ENCODE assay signal across 22 cellular contexts in the genomic region with DNA sequence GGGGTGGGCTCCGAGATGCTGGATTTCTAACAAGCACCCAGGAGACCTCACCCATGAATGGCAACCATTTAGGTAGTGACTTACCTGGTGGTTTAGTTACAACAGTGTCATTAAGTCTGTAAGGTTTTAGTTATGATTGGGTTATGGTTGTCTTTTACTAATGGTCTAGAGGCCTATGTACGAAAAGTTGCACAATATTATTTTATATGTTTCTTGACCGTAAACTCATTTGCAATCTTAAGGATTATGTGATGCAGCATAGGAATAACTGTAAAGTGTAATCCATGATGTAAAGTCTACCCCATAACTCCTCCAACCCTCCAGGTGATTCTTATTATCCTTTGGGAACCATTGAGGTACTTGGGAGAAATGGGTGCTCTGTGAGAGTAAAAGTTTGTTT.
DNase-seq lines count a peak whose midpoint lies in the region; ATAC-seq, FAIRE-seq and TF ChIP-seq lines count a peak whose summit lies in the region.
"Had no signal": no experiment of that assay in that cellular context is flagged by ENCODE, and none has a peak within 500 bp of the region (broad histone marks: within the 10 kb centered on the region; RNA-seq: fewer than 3 reads in every experiment).

No MANE protein-coding gene starts in this region.

- H2AFZ ChIP-seq in astrocyte (ENCODE audit: low read depth, low read length) (no peak overlapping the region), keratinocyte (ENCODE audit: control insufficient read depth, low read length) (no peak overlapping the region)

- no peaks in the 10 kb centered on the region for H3K9me3 Mint-ChIP-seq in CD14-positive monocyte
- no peaks in the 10 kb centered on the region for H3K9me3 Mint-ChIP-seq in astrocyte (ENCODE audit: unreplicated experiment)
- peaks cover 10% of the 10 kb centered on the region for H3K9me3 Mint-ChIP-seq in MCF 10A (ENCODE audit: unreplicated experiment)
- H3K9me3 Mint-ChIP-seq: CD4-positive, alpha-beta memory T cell; HFFc6 had no signal

- no peaks in the 10 kb centered on the region for H3K79me2 ChIP-seq in astrocyte (ENCODE audit: insufficient read depth, low read length)
- H3K79me2 ChIP-seq in keratinocyte (ENCODE audit: control insufficient read depth, insufficient read depth, low read length): no peaks in the 10 kb centered on the region

- H3K27ac Mint-ChIP-seq in CD14-positive monocyte: peak overlapping the region in 4 of 7 donors; percentile 25 to 66 (median 46)
- H3K27ac Mint-ChIP-seq in astrocyte (ENCODE audit: unreplicated experiment): no peak overlapping the region
- H3K27ac Mint-ChIP-seq in MCF 10A (ENCODE audit: low read depth, unreplicated experiment): no peak overlapping the region
- H3K27ac Mint-ChIP-seq: CD4-positive, alpha-beta memory T cell; HFFc6 had no signal

- H3K27ac ChIP-seq in BLaER1: peak overlapping the region; percentile 82
- no peak overlapping the region for H3K27ac ChIP-seq in astrocyte (ENCODE audit: low read depth, low read length)
- H3K27ac ChIP-seq in keratinocyte (ENCODE audit: control insufficient read depth, insufficient read depth, low read length): no peak overlapping the region
- H3K27ac ChIP-seq: A549 had no signal

- CTCF ChIA-PET in MCF 10A (lab: Yijun Ruan, JAX): no interaction called here

- H3K4me1 Mint-ChIP-seq in CD14-positive monocyte: peaks cover 45% of the 10 kb centered on the region
- H3K4me1 Mint-ChIP-seq in astrocyte (ENCODE audit: low read depth, unreplicated experiment): no peaks in the 10 kb centered on the region
- H3K4me1 Mint-ChIP-seq in MCF 10A (ENCODE audit: insufficient read depth, unreplicated experiment): peaks cover 6% of the 10 kb centered on the region
- H3K4me1 Mint-ChIP-seq: CD4-positive, alpha-beta memory T cell had no signal

- H3K4me3 ChIP-seq in BLaER1: no peak overlapping the region; the same call in 1 of the 2 replicates
- no peak overlapping the region for H3K4me3 ChIP-seq in astrocyte (ENCODE audit: insufficient read depth, low read depth, low read length)
- no peak overlapping the region for H3K4me3 ChIP-seq in keratinocyte (ENCODE audit: control insufficient read depth in 2 of 3, extremely low read depth in 1 of 3, insufficient read depth in 2 of 3, low read depth in 1 of 3, low read length in 3 of 3)
- H3K4me3 ChIP-seq: A549, HAP-1 had no signal

- peaks cover 99% of the 10 kb centered on the region for H3K4me1 ChIP-seq in BLaER1
- no peaks in the 10 kb centered on the region for H3K4me1 ChIP-seq in astrocyte (ENCODE audit: insufficient read depth, low read length)
- peaks cover 10% of the 10 kb centered on the region for H3K4me1 ChIP-seq in keratinocyte (ENCODE audit: control insufficient read depth, extremely low read depth, insufficient read depth, low read length)
- H3K4me1 ChIP-seq: A549, HAP-1 had no signal

- H3K9ac ChIP-seq in BLaER1: peak overlapping the region; percentile 64; the same call in 1 of the 2 replicates
- H3K9ac ChIP-seq in astrocyte (ENCODE audit: low read length): no peak overlapping the region
- no peak overlapping the region for H3K9ac ChIP-seq in keratinocyte (ENCODE audit: control insufficient read depth, extremely low read depth, insufficient read depth, low read length)

- POLR2A ChIA-PET in MCF 10A (lab: Yijun Ruan, JAX): interaction anchor here (0.7 to 2.9 kb wide), 5 partner anchors 8 to 50 kb away, joined by 3 to 16 read pairs (median 4); no protein-coding TSS in a partner anchor

- DNase-seq in CD14-positive monocyte (ENCODE audit: low spot score): no peak
- DNase-seq in astrocyte (ENCODE audit: low read depth): no peak
- DNase-seq in keratinocyte (ENCODE audit: low read depth, low spot score): no peak
- no peak for DNase-seq in activated CD4-positive, alpha-beta T cell treated with anti-CD3 and anti-CD28 coated beads, Interleukin-2, amount 50 U/mL, for 4 hours
- no peak for DNase-seq in MCF 10A (ENCODE audit: unreplicated experiment)
- DNase-seq: 8988T; ACHN; Calu3; CD4-positive, alpha-beta memory T cell; COR-L47; DMS53; DMS79 treated with DMSO at 0.1 percent for 48 hours; GF-D8; GOT3; HFFc6 had no signal

- H3K9me3 ChIP-seq in BLaER1 (no peaks in the 10 kb centered on the region), astrocyte (ENCODE audit: insufficient read depth, low read depth, low read length) (no peaks in the 10 kb centered on the region), keratinocyte (ENCODE audit: control insufficient read depth, low read depth, low read length) (no peaks in the 10 kb centered on the region)
- H3K9me3 ChIP-seq: A549, HAP-1 had no signal

- H3K36me3 ChIP-seq in BLaER1 (no peaks in the 10 kb centered on the region), astrocyte (ENCODE audit: insufficient read depth, low read length) (no peaks in the 10 kb centered on the region), keratinocyte (ENCODE audit: control insufficient read depth in 2 of 2, extremely low read depth in 1 of 2, insufficient read depth in 2 of 2, low read length in 2 of 2) (no peaks in the 10 kb centered on the region)
- H3K36me3 ChIP-seq: HAP-1 had no signal

- H3K27me3 ChIP-seq in BLaER1: no peaks in the 10 kb centered on the region
- H3K27me3 ChIP-seq in astrocyte (ENCODE audit: insufficient read depth, low read length): no peaks in the 10 kb centered on the region
- H3K27me3 ChIP-seq in keratinocyte (ENCODE audit: control insufficient read depth, extremely low read depth, insufficient read depth, low read length): no peaks in the 10 kb centered on the region

- FAIRE-seq in astrocyte (lab: Jason Lieb, UNC): peak; percentile 23
- no peak for FAIRE-seq in keratinocyte (lab: Jason Lieb, UNC)
- FAIRE-seq: A549, GM12891, GM18507 had no signal

- TF ChIP-seq CTCF in CD14-positive monocyte (IDR thresholded peaks at IDR 0.05): no peak
- no peak for TF ChIP-seq CTCF in astrocyte (IDR thresholded peaks at IDR 0.05; ENCODE audit: insufficient read depth, low read depth, low read length)
- TF ChIP-seq CTCF in keratinocyte (optimal IDR thresholded peaks at IDR 0.05 in 1 of 3, IDR thresholded peaks at IDR 0.05 in 1 of 3, conservative IDR thresholded peaks at IDR 0.05 in 1 of 3; ENCODE audit: extremely low read depth in 1 of 3, insufficient read depth in 2 of 3, low read length in 3 of 3): no peak
- TF ChIP-seq CTCF in MCF 10A (IDR thresholded peaks at IDR 0.05; ENCODE audit: unreplicated experiment): no peak

- peak overlapping the region; percentile 75 for H3K4me2 ChIP-seq in BLaER1
- no peak overlapping the region for H3K4me2 ChIP-seq in astrocyte (ENCODE audit: low read length)
- H3K4me2 ChIP-seq in keratinocyte (ENCODE audit: control insufficient read depth, extremely low read depth, insufficient read depth, low read depth, low read length): peak overlapping the region; percentile 58
- H3K4me2 ChIP-seq: A549 had no signal

- no peak overlapping the region for H3K4me3 Mint-ChIP-seq in CD14-positive monocyte
- H3K4me3 Mint-ChIP-seq in astrocyte (ENCODE audit: unreplicated experiment): no peak overlapping the region
- no peak overlapping the region for H3K4me3 Mint-ChIP-seq in MCF 10A (ENCODE audit: unreplicated experiment)
- H3K4me3 Mint-ChIP-seq: CD4-positive, alpha-beta memory T cell; HFFc6 had no signal

- intact Hi-C loops in CD14-positive monocyte (cut with micrococcal nuclease): no loop called here
- intact Hi-C loops in MCF 10A (cut with micrococcal nuclease): no loop called here

- H4K20me1 ChIP-seq in BLaER1 (no peaks in the 10 kb centered on the region), astrocyte (ENCODE audit: insufficient read depth, low read length) (no peaks in the 10 kb centered on the region), keratinocyte (ENCODE audit: control insufficient read depth, extremely low read depth, insufficient read depth, low read length) (no peaks in the 10 kb centered on the region)

- BruUV-seq in MCF 10A (replicated peaks; lab: Mats Ljungman, UMichigan): no TSS peak

- no peak for ATAC-seq in HG03457 (IDR thresholded peaks at IDR 0.05; ENCODE audit: unreplicated experiment)
- no peak for ATAC-seq in HG03460 (IDR thresholded peaks at IDR 0.05; ENCODE audit: unreplicated experiment)
- ATAC-seq: A549 had no signal

- H3K36me3 Mint-ChIP-seq in CD14-positive monocyte (no peaks in the 10 kb centered on the region), astrocyte (ENCODE audit: low read depth, unreplicated experiment) (no peaks in the 10 kb centered on the region), MCF 10A (ENCODE audit: insufficient read depth, unreplicated experiment) (no peaks in the 10 kb centered on the region)
- H3K36me3 Mint-ChIP-seq: CD4-positive, alpha-beta memory T cell had no signal

- dilution Hi-C loops in keratinocyte (cut with MboI; ENCODE audit: extremely low pct_ligation_motif_present, low sequenced_read_pairs): no loop called here

- H3K27me3 Mint-ChIP-seq in CD14-positive monocyte (ENCODE audit: low read depth in 3 of 3) (no peaks in the 10 kb centered on the region), astrocyte (ENCODE audit: low read depth, unreplicated experiment) (no peaks in the 10 kb centered on the region), MCF 10A (ENCODE audit: insufficient read depth, unreplicated experiment) (no peaks in the 10 kb centered on the region)
- H3K27me3 Mint-ChIP-seq: CD4-positive, alpha-beta memory T cell had no signal

- no peaks in the 10 kb centered on the region for H3K9me1 ChIP-seq in keratinocyte (ENCODE audit: control insufficient read depth, extremely low read depth, insufficient read depth, low read length)

Comparison
In these comparisons a context has a peak if more than half of its experiments do, and no peak if none do; other contexts are left out.
1. H3K27ac Mint-ChIP-seq: peak in CD14-positive monocyte (4 of 7); none in astrocyte (single experiment) and MCF 10A (single experiment).